ENCODE assay signal across 8 cellular contexts in genomic region chr5:133051117-133051546, GRCh38. TPM values are rescaled to one million over a fixed set of nuclear protein-coding genes. Genes with fewer than 3 reads are reported as not detected.
A peak's percentile ranks its signal among the peaks of the same experiment; 100 is the strongest.
DNase-seq lines count a peak whose midpoint lies in the region; ATAC-seq and TF ChIP-seq lines count a peak whose summit lies in the region.

No MANE protein-coding gene starts in this region.

- ATAC-seq in PC-3 = no peak
- ATAC-seq in HG02798 (IDR thresholded peaks at IDR 0.05; ENCODE audit: poor library complexity, unreplicated experiment) = no peak

- H3K36me3 Mint-ChIP-seq in neural crest cell (ENCODE audit: low read depth) = peaks cover 3% of the 10 kb centered on the region

- H3F3A ChIP-seq in PC-3 (ENCODE audit: low read length, unreplicated experiment) = no peaks in the 10 kb centered on the region

- peak overlapping the region; percentile 99 for H3K9ac ChIP-seq in PC-3 (ENCODE audit: low read length)

- H3K27ac ChIP-seq in PC-3 (ENCODE audit: low read length) = peak overlapping the region; percentile 82

- peak overlapping the region; percentile 91 for H3K4me2 ChIP-seq in PC-3 (ENCODE audit: low read length)

- H3K4me1 Mint-ChIP-seq in neural crest cell = peaks cover 38% of the 10 kb centered on the region

- H3K27me3 Mint-ChIP-seq in neural crest cell (ENCODE audit: low read depth) = peaks cover 3% of the 10 kb centered on the region

- no peaks in the 10 kb centered on the region for H3K27me3 ChIP-seq in PC-3 (ENCODE audit: low read length)

- intact Hi-C loops in PC-3 (cut with micrococcal nuclease) = no loop called here

- TF ChIP-seq CTCF in PC-3 (conservative IDR thresholded peaks at IDR 0.05; ENCODE audit: low read depth, low read length) = no peak
- TF ChIP-seq CTCF in epithelial cell of esophagus (IDR thresholded peaks at IDR 0.05; ENCODE audit: insufficient read depth, low read depth, low read length, missing control alignments) = no peak
- TF ChIP-seq CTCF in neural crest cell (conservative IDR thresholded peaks at IDR 0.05) = peak; percentile 14

- BruUV-seq in PC-3 (replicated peaks; lab: Mats Ljungman, UMichigan) = TSS peak; percentile 93

- H3K4me3 ChIP-seq in PC-3 (ENCODE audit: low read length) (peak overlapping the region; percentile 97), epithelial cell of esophagus (ENCODE audit: low read length) (peak overlapping the region; percentile 96)

- no peaks in the 10 kb centered on the region for H3K9me3 Mint-ChIP-seq in neural crest cell

- peaks cover 22% of the 10 kb centered on the region for H4K20me1 ChIP-seq in PC-3 (ENCODE audit: low read length)

- no peaks in the 10 kb centered on the region for H3K9me2 ChIP-seq in PC-3 (replicated peaks; ENCODE audit: low read length)

- peaks cover 53% of the 10 kb centered on the region for H3K79me2 ChIP-seq in PC-3 (ENCODE audit: low read length)

- POLR2A ChIA-PET in PC-3 (lab: Charles Lee; ENCODE audit: unreplicated experiment) = interaction anchor here (0.5 to 1.0 kb wide), 3 partner anchors 71 to 1436 kb away, joined by 4 to 5 read pairs (median 5); partner anchors contain the start of gene AFF4

- H3K9me3 ChIP-seq in PC-3 (ENCODE audit: low read length) = no peaks in the 10 kb centered on the region

- peak overlapping the region; percentile 100 for H3K27ac Mint-ChIP-seq in neural crest cell (ENCODE audit: unreplicated experiment)

- peaks cover 28% of the 10 kb centered on the region for H3K4me1 ChIP-seq in PC-3 (ENCODE audit: insufficient read depth, low read length)

- peak overlapping the region; percentile 97 for H3K4me3 Mint-ChIP-seq in neural crest cell

- CTCF ChIA-PET in PC-3 (lab: Charles Lee) = no interaction called here

- H2AFZ ChIP-seq in PC-3 (ENCODE audit: low read length) = peak overlapping the region; percentile 91

- peak; percentile 41 for DNase-seq in NCI-H2227 treated with DMSO at 0.1 percent for 48 hours (lab: John Stamatoyannopoulos, UW)
- no peak for DNase-seq in NCI-H2227 (lab: John Stamatoyannopoulos, UW; ENCODE audit: unreplicated experiment)
- no peak for DNase-seq in PC-3
- no peak for DNase-seq in epithelial cell of esophagus (ENCODE audit: low read depth)
- DNase-seq in neural crest cell (ENCODE audit: low read depth, low spot score) = no peak
- no peak for DNase-seq in 8988T
- no peak for DNase-seq in activated CD4-positive, CD25-positive, alpha-beta regulatory T cell treated with anti-CD3 and anti-CD28 coated beads, Interleukin-2, amount 50 U/mL, for 72 hours

- no peaks in the 10 kb centered on the region for H3K36me3 ChIP-seq in PC-3 (ENCODE audit: low read depth, low read length)

RNA-seq across cellular contexts. Expression of gene HSPA4, which starts 0.7 kb away (rescaled TPM):
- 70.6 and 82.9 TPM in 2 replicates for total RNA-seq in PC-3 (2014; rRNA removed)
- 161 and 166 TPM in 2 replicates for total RNA-seq in neural crest cell

RNA-seq across cellular contexts. Expression of gene ZCCHC10, which starts 24.8 kb away (rescaled TPM):
- total RNA-seq in PC-3 (2014; rRNA removed) = 3.7 and 6.1 TPM in 2 replicates
- 26.5 and 29.2 TPM in 2 replicates for total RNA-seq in neural crest cell
